Comparison of ENCODE assay signal across 20 cellular contexts in the genomic region with DNA sequence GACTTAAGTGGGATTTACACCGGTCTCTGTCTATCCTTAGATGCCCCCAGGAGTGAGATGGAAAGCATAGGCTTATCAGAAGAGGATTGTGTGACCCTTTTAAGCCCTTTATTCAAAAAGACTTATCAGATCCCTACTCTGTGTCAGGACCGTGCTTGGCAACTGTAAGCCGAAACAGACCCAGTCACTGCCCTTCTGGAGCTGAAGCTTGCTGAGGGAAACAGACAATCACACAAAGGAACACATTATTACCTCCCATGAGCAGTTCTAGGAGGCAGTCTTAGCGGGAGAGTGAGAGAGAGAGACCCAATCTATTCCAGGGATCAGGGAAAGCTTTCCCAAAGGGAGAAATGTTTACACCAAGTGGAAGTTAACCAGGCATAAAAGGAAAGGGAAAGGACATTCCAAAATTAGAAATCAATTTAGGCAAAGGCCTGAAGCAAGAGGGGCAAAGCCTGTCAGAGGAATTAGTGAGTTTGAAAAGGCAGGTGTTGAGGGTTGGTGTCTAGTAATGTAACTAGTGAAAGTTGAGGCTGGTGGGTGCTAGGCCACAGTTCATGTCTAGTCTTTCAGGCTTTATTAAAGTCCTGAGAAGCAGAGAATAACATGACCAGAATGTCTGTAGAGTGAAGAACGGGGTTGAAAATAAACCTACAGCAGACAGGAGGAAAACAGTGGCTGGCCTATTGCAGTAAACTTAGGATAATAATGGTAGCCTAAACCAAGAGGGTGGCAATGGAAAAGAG.
DNase-seq lines count a peak whose midpoint lies in the region; ATAC-seq and TF ChIP-seq lines count a peak whose summit lies in the region.
"Had no signal": no experiment of that assay in that cellular context is flagged by ENCODE, and none has a peak within 500 bp of the region (broad histone marks: within the 10 kb centered on the region; RNA-seq: fewer than 3 reads in every experiment).

No MANE protein-coding gene starts in this region.

- H3K27me3 Mint-ChIP-seq in activated naive CD4-positive, alpha-beta T cell treated with anti-CD3 and anti-CD28 coated beads, Interleukin-2, amount 50 U/mL, for 24 hours: no peaks in the 10 kb centered on the region
- no peaks in the 10 kb centered on the region for H3K27me3 Mint-ChIP-seq in stimulated activated memory B cell treated with anti-CD40 and anti-IgM and Interleukin-4, amounts not matched to agents 10 μg/mL and 1 μg/mL and 100 μg/mL, for 72 hours
- peaks cover 8% of the 10 kb centered on the region for H3K27me3 Mint-ChIP-seq in CD4-positive, alpha-beta T cell
- H3K27me3 Mint-ChIP-seq: activated naive CD8-positive, alpha-beta T cell; IgD-negative memory B cell had no signal

- POLR2A ChIA-PET in CD4-positive, alpha-beta T cell (lab: Charles Lee): no interaction called here

- CTCF ChIA-PET in CD4-positive, alpha-beta T cell (lab: Charles Lee): no interaction called here

- WGBS in mesodermal cell (ENCODE audit: insufficient coverage in 2 of 2), 2 experiments: 56 to 64% methylated on average over 3 to 5 of the region's 5 CpGs

- H3K4me1 Mint-ChIP-seq in activated naive CD4-positive, alpha-beta T cell treated with anti-CD3 and anti-CD28 coated beads, Interleukin-2, amount 50 U/mL, for 24 hours: peaks cover 6% of the 10 kb centered on the region
- H3K4me1 Mint-ChIP-seq in stimulated activated memory B cell treated with anti-CD40 and anti-IgM and Interleukin-4, amounts not matched to agents 10 μg/mL and 1 μg/mL and 100 μg/mL, for 72 hours: no peaks in the 10 kb centered on the region
- peaks cover 5% of the 10 kb centered on the region for H3K4me1 Mint-ChIP-seq in CD4-positive, alpha-beta T cell (ENCODE audit: low read depth)
- H3K4me1 Mint-ChIP-seq: IgD-negative memory B cell had no signal

- no peak overlapping the region for H3K4me3 ChIP-seq in mesodermal cell (ENCODE audit: extremely low read depth, insufficient read depth, low read length, poor library complexity, severe bottlenecking)
- H3K4me3 ChIP-seq: BLaER1, coronary artery, MG63, mucosa of descending colon had no signal

- intact Hi-C loops in CD4-positive, alpha-beta T cell (cut with DNase I, micrococcal nuclease): no loop called here

- no peak overlapping the region for H3K4me3 Mint-ChIP-seq in activated naive CD4-positive, alpha-beta T cell treated with anti-CD3 and anti-CD28 coated beads, Interleukin-2, amount 50 U/mL, for 24 hours
- H3K4me3 Mint-ChIP-seq in stimulated activated memory B cell treated with anti-CD40 and anti-IgM and Interleukin-4, amounts not matched to agents 10 μg/mL and 1 μg/mL and 100 μg/mL, for 72 hours: no peak overlapping the region
- no peak overlapping the region for H3K4me3 Mint-ChIP-seq in CD4-positive, alpha-beta T cell
- H3K4me3 Mint-ChIP-seq: activated CD8-positive, alpha-beta T cell treated with anti-CD3 and anti-CD28 coated beads, Interleukin-2, amount 10 ng/mL, durations not matched to agents 7 days and 5 days; activated naive CD8-positive, alpha-beta T cell; IgD-negative memory B cell had no signal

- no peak for ATAC-seq in activated naive CD4-positive, alpha-beta T cell treated with anti-CD3 and anti-CD28 coated beads, Interleukin-2, amount 50 U/mL, for 72 hours
- peak; percentile 16 for ATAC-seq in stimulated activated memory B cell treated with anti-CD40 and anti-IgM and Interleukin-4, amounts not matched to agents 10 μg/mL and 1 μg/mL and 100 μg/mL, for 72 hours
- no peak for ATAC-seq in CD4-positive, alpha-beta T cell (ENCODE audit: poor library complexity)
- ATAC-seq: activated CD8-positive, alpha-beta T cell treated with anti-CD3 and anti-CD28 coated beads, Interleukin-2, amount 10 ng/mL, durations not matched to agents 7 days and 5 days; mucosa of descending colon had no signal

- peak overlapping the region; percentile 43 for H3K27ac Mint-ChIP-seq in activated naive CD4-positive, alpha-beta T cell treated with anti-CD3 and anti-CD28 coated beads, Interleukin-2, amount 50 U/mL, for 24 hours
- no peak overlapping the region for H3K27ac Mint-ChIP-seq in activated naive CD4-positive, alpha-beta T cell treated with anti-CD3 and anti-CD28 coated beads, Interleukin-2, amount 50 U/mL, for 72 hours
- H3K27ac Mint-ChIP-seq in stimulated activated memory B cell treated with anti-CD40 and anti-IgM and Interleukin-4, amounts not matched to agents 10 μg/mL and 1 μg/mL and 100 μg/mL, for 72 hours: no peak overlapping the region
- no peak overlapping the region for H3K27ac Mint-ChIP-seq in CD4-positive, alpha-beta T cell
- H3K27ac Mint-ChIP-seq: activated CD8-positive, alpha-beta T cell treated with anti-CD3 and anti-CD28 coated beads, Interleukin-2, amount 10 ng/mL, durations not matched to agents 7 days and 5 days; activated naive CD8-positive, alpha-beta T cell; IgD-negative memory B cell had no signal

- DNase-seq in activated naive CD4-positive, alpha-beta T cell treated with anti-CD3 and anti-CD28 coated beads, Interleukin-2, amount 50 U/mL, for 72 hours (ENCODE audit: low spot score in 2 of 2): no peak
- DNase-seq in cerebellar cortex (ENCODE audit: low spot score): peak; percentile 34
- no peak for DNase-seq in erythroblast (lab: John Stamatoyannopoulos, UW)
- DNase-seq in DMS153 (lab: John Stamatoyannopoulos, UW): no peak
- DNase-seq in CD4-positive, alpha-beta T cell: no peak
- DNase-seq: activated CD8-positive, alpha-beta T cell treated with anti-CD3 and anti-CD28 coated beads, Interleukin-2, amount 10 ng/mL, durations not matched to agents 7 days and 5 days; activated T-cell treated with anti-CD3 and anti-CD28 coated beads, Interleukin-2, amount 50 U/mL, for 48 hours; GDM1; MG63; mucosa of descending colon; NCI-H748 treated with DMSO at 0.1 percent for 48 hours; SHP77 treated with DMSO at 0.1 percent for 48 hours; stimulated activated CD4-positive, alpha-beta T cell treated with anti-CD3 and anti-CD28 coated beads, Interleukin-4, amount 100 ng/mL, for 1 hour had no signal

- TF ChIP-seq CTCF in CD4-positive, alpha-beta T cell (IDR thresholded peaks at IDR 0.05): no peak

- H3K9me3 Mint-ChIP-seq in activated naive CD4-positive, alpha-beta T cell treated with anti-CD3 and anti-CD28 coated beads, Interleukin-2, amount 50 U/mL, for 24 hours: no peaks in the 10 kb centered on the region
- no peaks in the 10 kb centered on the region for H3K9me3 Mint-ChIP-seq in activated naive CD4-positive, alpha-beta T cell treated with anti-CD3 and anti-CD28 coated beads, Interleukin-2, amount 50 U/mL, for 72 hours
- H3K9me3 Mint-ChIP-seq in stimulated activated memory B cell treated with anti-CD40 and anti-IgM and Interleukin-4, amounts not matched to agents 10 μg/mL and 1 μg/mL and 100 μg/mL, for 72 hours: no peaks in the 10 kb centered on the region
- no peaks in the 10 kb centered on the region for H3K9me3 Mint-ChIP-seq in CD4-positive, alpha-beta T cell
- H3K9me3 Mint-ChIP-seq: IgD-negative memory B cell had no signal

- no peaks in the 10 kb centered on the region for H3K27me3 ChIP-seq in CD4-positive, alpha-beta T cell (ENCODE audit: control insufficient read depth, insufficient read depth, low read length)
- H3K27me3 ChIP-seq: BLaER1, MG63 had no signal

- peaks cover 2% of the 10 kb centered on the region for H3K36me3 Mint-ChIP-seq in activated naive CD4-positive, alpha-beta T cell treated with anti-CD3 and anti-CD28 coated beads, Interleukin-2, amount 50 U/mL, for 24 hours
- H3K36me3 Mint-ChIP-seq in activated naive CD4-positive, alpha-beta T cell treated with anti-CD3 and anti-CD28 coated beads, Interleukin-2, amount 50 U/mL, for 72 hours: no peaks in the 10 kb centered on the region
- no peaks in the 10 kb centered on the region for H3K36me3 Mint-ChIP-seq in stimulated activated memory B cell treated with anti-CD40 and anti-IgM and Interleukin-4, amounts not matched to agents 10 μg/mL and 1 μg/mL and 100 μg/mL, for 72 hours
- no peaks in the 10 kb centered on the region for H3K36me3 Mint-ChIP-seq in CD4-positive, alpha-beta T cell (ENCODE audit: low read depth)
- H3K36me3 Mint-ChIP-seq: activated naive CD8-positive, alpha-beta T cell; IgD-negative memory B cell had no signal

- TF ChIP-seq POLR2A in erythroblast (IDR thresholded peaks at IDR 0.05; ENCODE audit: low read length): no peak

- no peaks in the 10 kb centered on the region for H3K36me3 ChIP-seq in mesodermal cell (ENCODE audit: control insufficient read depth, insufficient read depth, low read length)
- H3K36me3 ChIP-seq: BLaER1, MG63 had no signal

- peaks cover 38% of the 10 kb centered on the region for H3K4me1 ChIP-seq in mesodermal cell (ENCODE audit: control insufficient read depth, insufficient read depth, low read length, poor library complexity, severe bottlenecking)
- H3K4me1 ChIP-seq: BLaER1 had no signal

- H3K27ac ChIP-seq in mesodermal cell (ENCODE audit: low read depth, low read length, severe bottlenecking): peak overlapping the region; percentile 72
- no peak overlapping the region for H3K27ac ChIP-seq in CD4-positive, alpha-beta T cell (ENCODE audit: low read depth, low read length)
- H3K27ac ChIP-seq: BLaER1 had no signal

- H3K9me3 ChIP-seq in mesodermal cell (ENCODE audit: control insufficient read depth, low read length): no peaks in the 10 kb centered on the region
- H3K9me3 ChIP-seq in CD4-positive, alpha-beta T cell (ENCODE audit: control insufficient read depth, low read length): no peaks in the 10 kb centered on the region
- H3K9me3 ChIP-seq: BLaER1, MG63, mucosa of descending colon had no signal
